ENCODE assay signal across 15 cellular contexts in the genomic region with DNA sequence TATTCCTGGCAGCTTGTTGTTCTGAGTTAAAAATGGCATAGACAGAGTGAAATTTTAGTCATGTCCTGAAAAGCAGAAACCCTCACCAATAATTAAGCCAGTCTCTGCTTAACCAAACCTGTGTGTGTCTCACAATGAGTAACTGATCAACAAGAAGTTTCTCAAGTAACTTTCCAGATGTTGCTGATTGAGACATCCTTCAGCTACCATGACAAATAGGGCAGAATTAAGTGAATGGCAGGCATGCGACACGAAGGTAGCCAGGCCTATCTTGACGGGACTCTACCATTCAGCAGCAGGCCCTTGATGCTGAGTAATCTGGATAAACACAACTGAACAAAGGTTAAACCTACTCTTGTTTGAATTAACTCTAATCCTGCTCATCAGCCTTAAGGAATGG.
A peak's percentile ranks its signal among the peaks of the same experiment; 100 is the strongest.
DNase-seq lines count a peak whose midpoint lies in the region; ATAC-seq, FAIRE-seq and TF ChIP-seq lines count a peak whose summit lies in the region.
"Had no signal": no experiment of that assay in that cellular context is flagged by ENCODE, and none has a peak within 500 bp of the region (broad histone marks: within the 10 kb centered on the region; RNA-seq: fewer than 3 reads in every experiment).

No MANE protein-coding gene starts in this region.

- POLR2A ChIA-PET in Caco-2 (lab: Charles Lee): no interaction called here

- no peaks in the 10 kb centered on the region for H3K36me3 Mint-ChIP-seq in Caco-2 (ENCODE audit: insufficient read depth, unreplicated experiment)
- H3K36me3 Mint-ChIP-seq: brain had no signal

- H4K20me1 ChIP-seq in osteoblast (ENCODE audit: insufficient read depth, low read length): no peaks in the 10 kb centered on the region

- H3K4me1 ChIP-seq in Caco-2 (peaks cover 26% of the 10 kb centered on the region), osteoblast (ENCODE audit: insufficient read depth, low read length) (no peaks in the 10 kb centered on the region), vagina (no peaks in the 10 kb centered on the region)
- H3K4me1 ChIP-seq: Peyer's patch had no signal

- no peak overlapping the region for H2AFZ ChIP-seq in osteoblast (ENCODE audit: low read length)

- H3K79me2 ChIP-seq in osteoblast (ENCODE audit: insufficient read depth, low read length): no peaks in the 10 kb centered on the region

- TF ChIP-seq POLR2A in vagina (IDR thresholded peaks at IDR 0.05): no peak

- intact Hi-C loops in Caco-2 (cut with micrococcal nuclease; ENCODE audit: unreplicated experiment) (loop anchor here (1.0 to 5.0 kb wide), 4 partner anchors 15 to 236 kb away; partner anchors contain the start of gene EPHA4), vagina (cut with DNase I) (no loop called here)

- TF ChIP-seq CTCF in Caco-2 (IDR thresholded peaks at IDR 0.05; ENCODE audit: insufficient read depth in 1 of 2, low read depth in 1 of 2, low read length in 1 of 2, severe bottlenecking in 1 of 2, unreplicated experiment in 1 of 2): no peak
- TF ChIP-seq CTCF in bronchial epithelial cell (IDR thresholded peaks at IDR 0.05; ENCODE audit: insufficient read depth, low read length, severe bottlenecking): no peak
- TF ChIP-seq CTCF in osteoblast (IDR thresholded peaks at IDR 0.05; ENCODE audit: extremely low read depth, low read depth, low read length): no peak
- TF ChIP-seq CTCF in vagina (IDR thresholded peaks at IDR 0.05): no peak

- no peaks in the 10 kb centered on the region for H3K9me3 ChIP-seq in Caco-2
- peaks cover under 1% of the 10 kb centered on the region for H3K9me3 ChIP-seq in osteoblast (ENCODE audit: low read depth, low read length)
- no peaks in the 10 kb centered on the region for H3K9me3 ChIP-seq in vagina
- H3K9me3 ChIP-seq: Peyer's patch had no signal

- peaks cover 23% of the 10 kb centered on the region for H3K4me1 Mint-ChIP-seq in Caco-2 (ENCODE audit: low read depth, unreplicated experiment)

- H3K36me3 ChIP-seq in Caco-2 (ENCODE audit: control insufficient read depth, insufficient read depth, low read length): no peaks in the 10 kb centered on the region
- H3K36me3 ChIP-seq in bronchial epithelial cell (ENCODE audit: control insufficient read depth, insufficient read depth, low read length): no peaks in the 10 kb centered on the region
- no peaks in the 10 kb centered on the region for H3K36me3 ChIP-seq in osteoblast (ENCODE audit: insufficient read depth, low read length)
- H3K36me3 ChIP-seq in vagina: no peaks in the 10 kb centered on the region
- H3K36me3 ChIP-seq: Peyer's patch had no signal

- H3K4me3 ChIP-seq in Caco-2 (ENCODE audit: low read depth, low read length) (no peak overlapping the region), bronchial epithelial cell (ENCODE audit: low read depth, low read length) (no peak overlapping the region), osteoblast (ENCODE audit: insufficient read depth, low read length) (no peak overlapping the region), vagina (no peak overlapping the region)
- H3K4me3 ChIP-seq: Peyer's patch had no signal

- BruUV-seq in Caco-2 (replicated peaks; lab: Mats Ljungman, UMichigan): no TSS peak

- H3K27ac Mint-ChIP-seq in Caco-2 (ENCODE audit: unreplicated experiment): peak overlapping the region; percentile 89
- H3K27ac Mint-ChIP-seq: activated T-helper 1 cell treated with anti-CD3 and anti-CD28 coated beads, Interleukin-12 subunit alpha, Interleukin-12 subunit beta, Interleukin-2, Interleukin-4 antibody, amounts not matched to agents 30 ng/mL and 10 ng/mL and 1 ng/mL, durations not matched to agents 14 hours and 24 hours and 36 hours had no signal

- peak overlapping the region; percentile 48 for H3K4me3 Mint-ChIP-seq in Caco-2 (ENCODE audit: unreplicated experiment)
- H3K4me3 Mint-ChIP-seq: activated T-helper 1 cell treated with anti-CD3 and anti-CD28 coated beads, Interleukin-12 subunit alpha, Interleukin-12 subunit beta, Interleukin-2, Interleukin-4 antibody, amounts not matched to agents 30 ng/mL and 10 ng/mL and 1 ng/mL, durations not matched to agents 14 hours and 24 hours and 36 hours had no signal

- no peak overlapping the region for H3K4me2 ChIP-seq in osteoblast (ENCODE audit: insufficient read depth, low read length)

- DNase-seq in Caco-2 (peak; percentile 83 to 90), bronchial epithelial cell (ENCODE audit: low read depth) (peak; percentile 49), osteoblast (ENCODE audit: insufficient read length, low spot score, missing footprints) (no peak), hepatic stellate cell (ENCODE audit: low spot score) (no peak), NCI-H2196 (lab: John Stamatoyannopoulos, UW; ENCODE audit: unreplicated experiment) (no peak), vagina (ENCODE audit: extremely low spot score in 2 of 2) (no peak)
- DNase-seq: NCI-H1694 treated with DMSO at 0.1 percent for 48 hours; Peyer's patch; stimulated activated CD4-positive, alpha-beta T cell treated with anti-CD3 and anti-CD28 coated beads, Interleukin-2, amount 100 ng/mL, for 24 hours had no signal

- H3K27me3 ChIP-seq in Caco-2 (replicated peaks; ENCODE audit: control insufficient read depth, insufficient read depth, low read length) (no peaks in the 10 kb centered on the region), bronchial epithelial cell (ENCODE audit: control insufficient read depth, insufficient read depth, low read length) (no peaks in the 10 kb centered on the region), osteoblast (ENCODE audit: insufficient read depth, low read length) (no peaks in the 10 kb centered on the region), vagina (no peaks in the 10 kb centered on the region)
- H3K27me3 ChIP-seq: Peyer's patch had no signal

- no peaks in the 10 kb centered on the region for H3K27me3 Mint-ChIP-seq in Caco-2 (ENCODE audit: insufficient read depth, unreplicated experiment)
- H3K27me3 Mint-ChIP-seq: brain had no signal

- H3K27ac ChIP-seq in osteoblast (ENCODE audit: low read depth, low read length) (no peak overlapping the region), vagina (no peak overlapping the region)
- H3K27ac ChIP-seq: Peyer's patch had no signal

- CTCF ChIA-PET in Caco-2 (lab: Charles Lee): interaction anchor here (1.0 kb wide), 1 partner anchor 63 kb away, joined by 4 read pairs; no protein-coding TSS in a partner anchor

- ATAC-seq in GM21423 (IDR thresholded peaks at IDR 0.05; ENCODE audit: unreplicated experiment) (peak; percentile 90), HG03135 (IDR thresholded peaks at IDR 0.05; ENCODE audit: unreplicated experiment) (peak; percentile 89)

- peak; percentile 58 for FAIRE-seq in bronchial epithelial cell (lab: Jason Lieb, UNC)
- FAIRE-seq: islet of Langerhans, TTC549 had no signal

- peaks cover 13% of the 10 kb centered on the region for H3K9me3 Mint-ChIP-seq in Caco-2 (ENCODE audit: unreplicated experiment)
- H3K9me3 Mint-ChIP-seq: activated T-helper 1 cell treated with anti-CD3 and anti-CD28 coated beads, Interleukin-12 subunit alpha, Interleukin-12 subunit beta, Interleukin-2, Interleukin-4 antibody, amounts not matched to agents 30 ng/mL and 10 ng/mL and 1 ng/mL, durations not matched to agents 14 hours and 24 hours and 36 hours had no signal

Comparison
In these comparisons a context has a peak if more than half of its experiments do, and no peak if none do; other contexts are left out.
1. DNase-seq: peak in Caco-2 (2 of 2) and bronchial epithelial cell (single experiment); none in osteoblast (single experiment), hepatic stellate cell (single experiment), NCI-H2196 (single experiment) and vagina (0 of 2).